ENCODE assay signal across 8 cellular contexts in the genomic region with DNA sequence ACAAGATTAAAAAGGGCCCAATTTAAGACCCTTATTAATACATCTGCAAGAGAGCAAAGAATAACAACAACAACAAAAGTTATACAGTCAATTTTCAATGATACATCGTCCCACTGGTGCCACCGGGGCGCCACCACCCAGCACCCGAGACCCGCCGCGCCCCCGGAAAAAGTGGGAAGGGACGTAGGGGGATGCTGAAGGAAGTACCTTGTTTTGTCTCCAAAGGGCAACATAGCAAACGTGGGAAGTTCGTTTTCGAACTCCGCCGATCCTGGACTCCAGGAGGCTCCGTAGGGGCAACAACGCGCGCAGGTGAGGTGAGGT. TPM values are rescaled to one million over a fixed set of nuclear protein-coding genes. Genes with fewer than 3 reads are reported as not detected.
A peak's percentile ranks its signal among the peaks of the same experiment; 100 is the strongest.
DNase-seq lines count a peak whose midpoint lies in the region; ATAC-seq and TF ChIP-seq lines count a peak whose summit lies in the region.

No MANE protein-coding gene starts in this region.

- H3K4me1 ChIP-seq in testis = no peaks in the 10 kb centered on the region

- intact Hi-C loops in testis (cut with DNase I; ENCODE audit: low total_unique reads) = loop anchor here (10.0 kb wide), 1 partner anchor 62 kb away; no protein-coding TSS in a partner anchor

- peaks cover 28% of the 10 kb centered on the region for H3K4me1 Mint-ChIP-seq in activated CD4-positive, alpha-beta T cell treated with anti-CD3 and anti-CD28 coated beads, Interleukin-2, amount 10 ng/mL, durations not matched to agents 7 days and 5 days
- peaks cover 17% of the 10 kb centered on the region for H3K4me1 Mint-ChIP-seq in activated naive CD8-positive, alpha-beta T cell (ENCODE audit: low read depth)

- H3K27me3 ChIP-seq in kidney epithelial cell (ENCODE audit: control insufficient read depth, insufficient read depth, low read length) (no peaks in the 10 kb centered on the region), testis (no peaks in the 10 kb centered on the region)

- H3K9me3 Mint-ChIP-seq in activated CD4-positive, alpha-beta T cell treated with anti-CD3 and anti-CD28 coated beads, Interleukin-2, amount 10 ng/mL, durations not matched to agents 7 days and 5 days = no peaks in the 10 kb centered on the region
- no peaks in the 10 kb centered on the region for H3K9me3 Mint-ChIP-seq in activated naive CD8-positive, alpha-beta T cell (ENCODE audit: low read depth)

- POLR2A ChIA-PET in activated CD4-positive, alpha-beta T cell treated with anti-CD3 and anti-CD28 coated beads, Interleukin-2, amount 10 ng/mL, durations not matched to agents 7 days and 5 days (lab: Charles Lee) = no interaction called here

- no peak for TF ChIP-seq POLR2A in testis (IDR thresholded peaks at IDR 0.05)

- 0 to 4% methylated on average over 17 to 18 of the region's 18 CpGs for WGBS in testis, 2 donors

- peak overlapping the region; percentile 73 for H3K4me3 Mint-ChIP-seq in activated CD4-positive, alpha-beta T cell treated with anti-CD3 and anti-CD28 coated beads, Interleukin-2, amount 10 ng/mL, durations not matched to agents 7 days and 5 days
- H3K4me3 Mint-ChIP-seq in activated naive CD8-positive, alpha-beta T cell = peak overlapping the region; percentile 87

- no peak for DNase-seq in activated CD4-positive, alpha-beta T cell treated with anti-CD3 and anti-CD28 coated beads, Interleukin-2, amount 10 ng/mL, durations not matched to agents 7 days and 5 days
- DNase-seq in activated CD4-positive, alpha-beta T cell treated with anti-CD3 and anti-CD28 coated beads, Interleukin-2, amount 50 U/mL, for 1 hour = no peak
- no peak for DNase-seq in kidney epithelial cell (ENCODE audit: low read depth)
- DNase-seq in testis = no peak
- no peak for DNase-seq in AG20443 (ENCODE audit: low spot score)

- TF ChIP-seq CTCF in kidney epithelial cell (IDR thresholded peaks at IDR 0.05; ENCODE audit: insufficient read depth, low read length, poor library complexity, severe bottlenecking) (peak; percentile 0), testis (IDR thresholded peaks at IDR 0.05) (no peak)

- no peaks in the 10 kb centered on the region for H3K36me3 Mint-ChIP-seq in activated CD4-positive, alpha-beta T cell treated with anti-CD3 and anti-CD28 coated beads, Interleukin-2, amount 10 ng/mL, durations not matched to agents 7 days and 5 days (ENCODE audit: low read depth)
- no peaks in the 10 kb centered on the region for H3K36me3 Mint-ChIP-seq in activated naive CD8-positive, alpha-beta T cell

- CTCF ChIA-PET in activated CD4-positive, alpha-beta T cell treated with anti-CD3 and anti-CD28 coated beads, Interleukin-2, amount 10 ng/mL, durations not matched to agents 7 days and 5 days (lab: Charles Lee) = interaction anchor here (0.7 to 1.6 kb wide), 3 partner anchors 9 to 261 kb away, joined by 3 to 6 read pairs (median 3); no protein-coding TSS in a partner anchor

- peak overlapping the region; percentile 91 to 94 for H3K27ac ChIP-seq in testis

- H3K4me3 ChIP-seq in kidney epithelial cell (ENCODE audit: low read depth, low read length) = peak overlapping the region; percentile 57
- peak overlapping the region; percentile 84 to 85 for H3K4me3 ChIP-seq in testis

- no peaks in the 10 kb centered on the region for H3K36me3 ChIP-seq in kidney epithelial cell (ENCODE audit: control insufficient read depth, insufficient read depth, low read length)
- H3K36me3 ChIP-seq in testis (ENCODE audit: low read depth, missing control alignments) = no peaks in the 10 kb centered on the region

- H3K27ac Mint-ChIP-seq in activated CD4-positive, alpha-beta T cell treated with anti-CD3 and anti-CD28 coated beads, Interleukin-2, amount 10 ng/mL, durations not matched to agents 7 days and 5 days = no peak overlapping the region
- no peak overlapping the region for H3K27ac Mint-ChIP-seq in activated naive CD8-positive, alpha-beta T cell

- peaks cover 40% of the 10 kb centered on the region for H3K27me3 Mint-ChIP-seq in activated CD4-positive, alpha-beta T cell treated with anti-CD3 and anti-CD28 coated beads, Interleukin-2, amount 10 ng/mL, durations not matched to agents 7 days and 5 days
- H3K27me3 Mint-ChIP-seq in activated naive CD8-positive, alpha-beta T cell = peaks cover 3% of the 10 kb centered on the region

- no peak for ATAC-seq in HG03521 (IDR thresholded peaks at IDR 0.05; ENCODE audit: unreplicated experiment)
- ATAC-seq in HG03439 (IDR thresholded peaks at IDR 0.05; ENCODE audit: unreplicated experiment) = no peak

- no peaks in the 10 kb centered on the region for H3K9me3 ChIP-seq in testis

RNA-seq across cellular contexts. Expression of a gene that starts 1.7 kb away (rescaled TPM):
- total RNA-seq in activated CD4-positive, alpha-beta T cell treated with anti-CD3 and anti-CD28 coated beads, Interleukin-2, amount 10 ng/mL, durations not matched to agents 7 days and 5 days = under 1 TPM; 0.15 to 0.21 TPM
- total RNA-seq in kidney epithelial cell (2.2 and 7.6 TPM in 2 replicates), testis (10 to 100 TPM; 21.4 to 25.3 TPM)
- 18.4 TPM for polyA plus RNA-seq in testis (ENCODE audit: insufficient read depth, low read depth, low replicate concordance)
